Comparison of ENCODE assay signal across 1 cellular context in the genomic region with DNA sequence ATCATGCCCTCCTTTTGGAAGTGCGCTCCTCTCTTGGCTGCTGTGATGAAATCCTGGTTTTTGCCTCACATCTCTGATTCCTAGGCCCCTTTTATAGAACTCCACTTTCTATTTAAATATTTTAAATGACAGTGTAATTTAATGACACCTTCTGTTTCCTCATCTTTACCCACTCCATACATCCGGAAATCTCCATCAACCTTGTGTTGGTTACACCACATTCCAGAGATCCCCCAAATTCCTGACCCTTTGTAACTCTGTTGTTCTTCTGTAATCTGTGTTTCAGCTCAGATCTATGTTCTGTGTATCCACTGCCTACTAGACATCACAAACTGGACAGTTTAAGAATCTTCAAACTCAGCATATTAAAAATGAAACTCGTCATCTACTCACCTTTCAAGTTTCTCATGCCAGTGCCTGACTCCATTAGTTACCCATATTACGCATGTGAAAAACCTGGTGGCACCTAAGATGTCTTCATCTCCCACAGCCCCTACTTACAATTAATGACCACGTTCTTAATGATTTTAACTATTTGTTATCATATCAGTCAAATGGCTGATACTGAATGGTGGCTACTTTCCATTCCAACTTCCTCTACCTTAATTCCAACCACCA.
TF ChIP-seq lines count a peak whose summit lies in the region.

No MANE protein-coding gene starts in this region.

TF ChIP-seq in H1, 55 proteins besides CTCF, POLR2A, EP300 and RAD21 (continued from another document):
- TF ChIP-seq, protein P1, sequence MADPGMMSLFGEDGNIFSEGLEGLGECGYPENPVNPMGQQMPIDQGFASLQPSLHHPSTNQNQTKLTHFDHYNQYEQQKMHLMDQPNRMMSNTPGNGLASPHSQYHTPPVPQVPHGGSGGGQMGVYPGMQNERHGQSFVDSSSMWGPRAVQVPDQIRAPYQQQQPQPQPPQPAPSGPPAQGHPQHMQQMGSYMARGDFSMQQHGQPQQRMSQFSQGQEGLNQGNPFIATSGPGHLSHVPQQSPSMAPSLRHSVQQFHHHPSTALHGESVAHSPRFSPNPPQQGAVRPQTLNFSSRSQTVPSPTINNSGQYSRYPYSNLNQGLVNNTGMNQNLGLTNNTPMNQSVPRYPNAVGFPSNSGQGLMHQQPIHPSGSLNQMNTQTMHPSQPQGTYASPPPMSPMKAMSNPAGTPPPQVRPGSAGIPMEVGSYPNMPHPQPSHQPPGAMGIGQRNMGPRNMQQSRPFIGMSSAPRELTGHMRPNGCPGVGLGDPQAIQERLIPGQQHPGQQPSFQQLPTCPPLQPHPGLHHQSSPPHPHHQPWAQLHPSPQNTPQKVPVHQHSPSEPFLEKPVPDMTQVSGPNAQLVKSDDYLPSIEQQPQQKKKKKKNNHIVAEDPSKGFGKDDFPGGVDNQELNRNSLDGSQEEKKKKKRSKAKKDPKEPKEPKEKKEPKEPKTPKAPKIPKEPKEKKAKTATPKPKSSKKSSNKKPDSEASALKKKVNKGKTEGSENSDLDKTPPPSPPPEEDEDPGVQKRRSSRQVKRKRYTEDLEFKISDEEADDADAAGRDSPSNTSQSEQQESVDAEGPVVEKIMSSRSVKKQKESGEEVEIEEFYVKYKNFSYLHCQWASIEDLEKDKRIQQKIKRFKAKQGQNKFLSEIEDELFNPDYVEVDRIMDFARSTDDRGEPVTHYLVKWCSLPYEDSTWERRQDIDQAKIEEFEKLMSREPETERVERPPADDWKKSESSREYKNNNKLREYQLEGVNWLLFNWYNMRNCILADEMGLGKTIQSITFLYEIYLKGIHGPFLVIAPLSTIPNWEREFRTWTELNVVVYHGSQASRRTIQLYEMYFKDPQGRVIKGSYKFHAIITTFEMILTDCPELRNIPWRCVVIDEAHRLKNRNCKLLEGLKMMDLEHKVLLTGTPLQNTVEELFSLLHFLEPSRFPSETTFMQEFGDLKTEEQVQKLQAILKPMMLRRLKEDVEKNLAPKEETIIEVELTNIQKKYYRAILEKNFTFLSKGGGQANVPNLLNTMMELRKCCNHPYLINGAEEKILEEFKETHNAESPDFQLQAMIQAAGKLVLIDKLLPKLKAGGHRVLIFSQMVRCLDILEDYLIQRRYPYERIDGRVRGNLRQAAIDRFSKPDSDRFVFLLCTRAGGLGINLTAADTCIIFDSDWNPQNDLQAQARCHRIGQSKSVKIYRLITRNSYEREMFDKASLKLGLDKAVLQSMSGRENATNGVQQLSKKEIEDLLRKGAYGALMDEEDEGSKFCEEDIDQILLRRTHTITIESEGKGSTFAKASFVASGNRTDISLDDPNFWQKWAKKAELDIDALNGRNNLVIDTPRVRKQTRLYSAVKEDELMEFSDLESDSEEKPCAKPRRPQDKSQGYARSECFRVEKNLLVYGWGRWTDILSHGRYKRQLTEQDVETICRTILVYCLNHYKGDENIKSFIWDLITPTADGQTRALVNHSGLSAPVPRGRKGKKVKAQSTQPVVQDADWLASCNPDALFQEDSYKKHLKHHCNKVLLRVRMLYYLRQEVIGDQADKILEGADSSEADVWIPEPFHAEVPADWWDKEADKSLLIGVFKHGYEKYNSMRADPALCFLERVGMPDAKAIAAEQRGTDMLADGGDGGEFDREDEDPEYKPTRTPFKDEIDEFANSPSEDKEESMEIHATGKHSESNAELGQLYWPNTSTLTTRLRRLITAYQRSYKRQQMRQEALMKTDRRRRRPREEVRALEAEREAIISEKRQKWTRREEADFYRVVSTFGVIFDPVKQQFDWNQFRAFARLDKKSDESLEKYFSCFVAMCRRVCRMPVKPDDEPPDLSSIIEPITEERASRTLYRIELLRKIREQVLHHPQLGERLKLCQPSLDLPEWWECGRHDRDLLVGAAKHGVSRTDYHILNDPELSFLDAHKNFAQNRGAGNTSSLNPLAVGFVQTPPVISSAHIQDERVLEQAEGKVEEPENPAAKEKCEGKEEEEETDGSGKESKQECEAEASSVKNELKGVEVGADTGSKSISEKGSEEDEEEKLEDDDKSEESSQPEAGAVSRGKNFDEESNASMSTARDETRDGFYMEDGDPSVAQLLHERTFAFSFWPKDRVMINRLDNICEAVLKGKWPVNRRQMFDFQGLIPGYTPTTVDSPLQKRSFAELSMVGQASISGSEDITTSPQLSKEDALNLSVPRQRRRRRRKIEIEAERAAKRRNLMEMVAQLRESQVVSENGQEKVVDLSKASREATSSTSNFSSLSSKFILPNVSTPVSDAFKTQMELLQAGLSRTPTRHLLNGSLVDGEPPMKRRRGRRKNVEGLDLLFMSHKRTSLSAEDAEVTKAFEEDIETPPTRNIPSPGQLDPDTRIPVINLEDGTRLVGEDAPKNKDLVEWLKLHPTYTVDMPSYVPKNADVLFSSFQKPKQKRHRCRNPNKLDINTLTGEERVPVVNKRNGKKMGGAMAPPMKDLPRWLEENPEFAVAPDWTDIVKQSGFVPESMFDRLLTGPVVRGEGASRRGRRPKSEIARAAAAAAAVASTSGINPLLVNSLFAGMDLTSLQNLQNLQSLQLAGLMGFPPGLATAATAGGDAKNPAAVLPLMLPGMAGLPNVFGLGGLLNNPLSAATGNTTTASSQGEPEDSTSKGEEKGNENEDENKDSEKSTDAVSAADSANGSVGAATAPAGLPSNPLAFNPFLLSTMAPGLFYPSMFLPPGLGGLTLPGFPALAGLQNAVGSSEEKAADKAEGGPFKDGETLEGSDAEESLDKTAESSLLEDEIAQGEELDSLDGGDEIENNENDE (IDR thresholded peaks at IDR 0.05; ENCODE audit: insufficient replicate concordance, low read length) = no peak
